In the genomic region with DNA sequence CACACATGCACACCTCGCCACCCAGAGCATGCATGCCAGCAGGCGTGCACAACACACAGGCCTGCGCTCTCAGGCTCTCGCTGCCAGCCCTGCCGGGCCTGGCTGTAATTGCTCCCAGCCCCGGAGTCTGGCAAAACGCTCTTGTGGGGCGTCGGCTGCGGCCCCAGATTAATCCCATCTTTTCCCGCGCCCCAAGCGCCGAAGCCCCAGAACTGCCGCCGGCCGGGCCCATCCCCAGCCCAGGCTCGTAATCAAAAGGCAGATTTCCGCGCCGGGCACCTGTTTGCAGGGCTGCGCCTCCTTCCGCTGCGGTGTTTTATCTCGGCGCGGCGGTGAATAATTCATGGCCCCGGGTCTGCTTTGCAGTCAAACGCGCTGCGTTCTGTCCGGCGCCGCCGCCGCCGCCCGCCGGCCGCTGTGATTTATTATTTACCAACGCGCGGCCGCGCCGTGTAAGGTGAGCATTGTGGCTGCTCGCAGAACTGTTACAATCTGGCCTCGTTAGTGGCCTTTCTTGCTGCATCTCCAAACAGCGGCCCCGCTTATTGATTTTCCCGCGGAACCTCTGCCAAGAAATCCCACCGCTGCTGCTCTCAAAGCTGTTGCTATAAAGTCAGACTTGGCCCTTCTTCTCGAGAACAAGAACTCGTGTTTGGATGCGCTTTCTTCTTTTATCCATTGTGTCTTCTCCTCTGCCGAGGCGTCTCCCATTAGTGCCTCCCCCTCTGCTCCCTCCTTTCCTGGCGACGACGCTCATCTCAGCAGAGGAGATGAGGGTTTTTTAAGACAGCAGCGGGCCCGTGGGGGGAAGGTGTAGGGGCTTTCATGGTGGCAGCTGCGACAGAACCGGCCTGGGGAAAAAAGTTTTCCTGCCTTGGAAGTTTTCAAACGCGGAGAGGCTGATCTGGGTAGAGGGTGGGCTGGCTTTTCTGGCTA, we compare ENCODE assay signal across 9 cellular contexts.
DNase-seq lines count a peak whose midpoint lies in the region; ATAC-seq and TF ChIP-seq lines count a peak whose summit lies in the region.
"Had no signal": no experiment of that assay in that cellular context is flagged by ENCODE, and none has a peak within 500 bp of the region (broad histone marks: within the 10 kb centered on the region; RNA-seq: fewer than 3 reads in every experiment).

No MANE protein-coding gene starts in this region.

- TF ChIP-seq POLR2A in sigmoid colon (IDR thresholded peaks at IDR 0.05): no peak

- whole genome bisulfite sequencing in sigmoid colon, 2 donors: 5% methylated on average over 68 of the region's 68 CpGs

- DNase-seq in NCI-H1417 (lab: John Stamatoyannopoulos, UW) (peak in 2 of 3 experiments; percentile 11 to 29), NCI-H1417 treated with DMSO at 0.1 percent for 48 hours (lab: John Stamatoyannopoulos, UW) (no peak), RPMI8226 (peak; percentile 19), head of caudate nucleus (peak in 40 of 42 donors; percentile 4 to 61 (median 36)), sigmoid colon (peak; percentile 35), kidney glomerular epithelial cell (lab: John Stamatoyannopoulos, UW) (no peak), NOMO-1 treated with dmso at 0.1 percent for 144 hours (lab: John Stamatoyannopoulos, UW; ENCODE audit: unreplicated experiment) (no peak)
- DNase-seq: NCI-H1048 had no signal

- no peak overlapping the region for H3K27ac ChIP-seq in sigmoid colon

- no peak for TF ChIP-seq CTCF in sigmoid colon (IDR thresholded peaks at IDR 0.05)

- no peak for ATAC-seq in HG03521 (IDR thresholded peaks at IDR 0.05; ENCODE audit: unreplicated experiment)

- no peaks in the 10 kb centered on the region for H3K9me3 ChIP-seq in sigmoid colon

- intact Hi-C loops in head of caudate nucleus (cut with DNase I): no loop called here
- intact Hi-C loops in sigmoid colon (cut with DNase I): no loop called here

- no peak for TF ChIP-seq EP300 in sigmoid colon (IDR thresholded peaks at IDR 0.05)

- peaks cover 0 to 62% (median 16%) of the 10 kb centered on the region in 3 donors for H3K27me3 ChIP-seq in sigmoid colon

- H3K4me3 ChIP-seq in sigmoid colon: peak overlapping the region in 2 of 4 donors; percentile 15 to 18

- peaks cover 0 to 9% (median 0%) of the 10 kb centered on the region in 4 donors for H3K4me1 ChIP-seq in sigmoid colon

- H3K36me3 ChIP-seq in sigmoid colon: no peaks in the 10 kb centered on the region

Comparison
In these comparisons a context has a peak if more than half of its experiments do, and no peak if none do; other contexts are left out.
1. DNase-seq: peak in NCI-H1417 (2 of 3), RPMI8226 (single experiment), head of caudate nucleus (40 of 42) and sigmoid colon (single experiment); none in NCI-H1417 treated with DMSO at 0.1 percent for 48 hours (single experiment), kidney glomerular epithelial cell (single experiment) and NOMO-1 treated with dmso at 0.1 percent for 144 hours (single experiment).